1 cellular context compared by ENCODE assay signal in the genomic region with DNA sequence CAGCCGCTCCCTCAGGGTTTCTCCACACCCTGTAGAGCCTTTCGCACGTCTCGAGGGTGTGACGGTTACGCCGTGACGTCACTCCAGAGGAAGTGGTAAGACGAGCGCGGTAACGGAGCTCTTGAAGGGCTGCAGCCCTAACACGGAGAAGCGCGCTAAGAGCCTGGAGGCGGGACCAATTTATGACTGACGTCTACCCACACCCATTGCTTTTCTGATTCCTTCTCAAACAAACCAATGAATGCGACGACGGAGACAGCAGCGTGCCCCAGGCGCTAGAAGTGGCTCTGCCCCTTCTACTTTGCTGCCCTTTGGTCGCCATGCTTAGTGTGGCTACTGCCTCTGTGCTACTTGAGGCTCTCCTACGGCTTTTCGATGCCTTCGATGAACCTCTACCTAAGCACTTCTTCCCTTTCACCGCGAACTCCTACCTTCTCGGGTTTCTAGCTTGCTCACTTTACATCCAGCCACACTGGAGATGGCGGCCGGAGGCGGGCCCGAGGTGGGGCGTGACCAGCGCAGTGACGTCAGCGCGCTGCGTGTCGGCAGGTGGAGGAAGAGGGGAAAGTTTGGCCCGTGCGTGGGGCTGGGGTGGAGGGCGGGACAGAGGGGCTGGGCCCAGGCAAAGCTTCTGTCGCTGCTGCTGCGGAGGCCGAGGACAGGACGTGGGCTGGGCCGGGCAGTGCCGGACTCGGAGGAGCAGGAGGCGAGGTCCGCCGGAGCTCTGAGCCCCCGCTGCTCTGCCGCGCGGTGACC.
TF ChIP-seq lines count a peak whose summit lies in the region.

A gene (plus strand): TSS at position 572 of the 756 bp plus-strand sequence. CDS start 340 bp downstream, outside the sequence.

TF ChIP-seq in K562, 482 proteins besides CTCF, POLR2A, EP300 and RAD21 (continued from another document and continues in another):
- TF ChIP-seq, protein P1, sequence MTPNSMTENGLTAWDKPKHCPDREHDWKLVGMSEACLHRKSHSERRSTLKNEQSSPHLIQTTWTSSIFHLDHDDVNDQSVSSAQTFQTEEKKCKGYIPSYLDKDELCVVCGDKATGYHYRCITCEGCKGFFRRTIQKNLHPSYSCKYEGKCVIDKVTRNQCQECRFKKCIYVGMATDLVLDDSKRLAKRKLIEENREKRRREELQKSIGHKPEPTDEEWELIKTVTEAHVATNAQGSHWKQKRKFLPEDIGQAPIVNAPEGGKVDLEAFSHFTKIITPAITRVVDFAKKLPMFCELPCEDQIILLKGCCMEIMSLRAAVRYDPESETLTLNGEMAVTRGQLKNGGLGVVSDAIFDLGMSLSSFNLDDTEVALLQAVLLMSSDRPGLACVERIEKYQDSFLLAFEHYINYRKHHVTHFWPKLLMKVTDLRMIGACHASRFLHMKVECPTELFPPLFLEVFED (CRISPR knock-in tag; conservative IDR thresholded peaks at IDR 0.05) = peak; percentile 46; the same call in 1 of the 2 replicates
- TF ChIP-seq CCNT2 (IDR thresholded peaks at IDR 0.05; ENCODE audit: borderline replicate concordance, extremely low read depth, insufficient read length, low read depth, low read length) (peak; percentile 71), RFX5 (IDR thresholded peaks at IDR 0.05; ENCODE audit: low read depth, low read length) (peak; percentile 81), E2F3 (CRISPR knock-in tag; IDR thresholded peaks at IDR 0.05) (0 out of 2 replicates have a peak, but pooled peaks have one; percentile 28), SREBF2 (CRISPR knock-in tag; IDR thresholded peaks at IDR 0.05) (no peak), MCM3 (IDR thresholded peaks at IDR 0.05) (no peak), NCOA6 (IDR thresholded peaks at IDR 0.05) (peak; percentile 96), MTA1 (IDR thresholded peaks at IDR 0.05; ENCODE audit: borderline replicate concordance) (peak; percentile 86), FOXJ2 (tag; IDR thresholded peaks at IDR 0.05) (no peak), HIVEP1 (CRISPR knock-in tag; IDR thresholded peaks at IDR 0.05) (no peak), ZNF717 (CRISPR knock-in tag; IDR thresholded peaks at IDR 0.05) (no peak), PTRF (tag; IDR thresholded peaks at IDR 0.05) (no peak), SNRNP70 (optimal IDR thresholded peaks at IDR 0.05; ENCODE audit: low read depth, low read length) (no peak), SRF (CRISPR knock-in tag; IDR thresholded peaks at IDR 0.05) (peak in 1 of 2 experiments; percentile 89; a peak in 2 of 4 replicates), CHCHD3 (CRISPR knock-in tag; IDR thresholded peaks at IDR 0.05) (no peak), ZNF778 (CRISPR knock-in tag; IDR thresholded peaks at IDR 0.05) (no peak), ESRRA (IDR thresholded peaks at IDR 0.05; ENCODE audit: borderline replicate concordance, low read depth) (peak; percentile 89), MXI1 (IDR thresholded peaks at IDR 0.05; ENCODE audit: low read depth, low read length) (0 out of 2 replicates have a peak, but pooled peaks have one; percentile 39), GATAD2B (IDR thresholded peaks at IDR 0.05; ENCODE audit: borderline replicate concordance) (peak; percentile 46; the same call in 1 of the 2 replicates), ZFP1 (CRISPR knock-in tag; IDR thresholded peaks at IDR 0.05) (no peak), ZNF436 (CRISPR knock-in tag; IDR thresholded peaks at IDR 0.05) (no peak), RUNX1 (IDR thresholded peaks at IDR 0.05; ENCODE audit: low read depth) (0 out of 2 replicates have a peak, but pooled peaks have one; percentile 11), CSDE1 (IDR thresholded peaks at IDR 0.05) (peak; percentile 93 to 97), PCBP1 (IDR thresholded peaks at IDR 0.05; ENCODE audit: low read depth, low read length, poor library complexity, severe bottlenecking) (no peak), PRMT5 (CRISPR knock-in tag; IDR thresholded peaks at IDR 0.05) (no peak), NBN (IDR thresholded peaks at IDR 0.05; ENCODE audit: low read depth) (peak; percentile 100), ZNF121 (CRISPR knock-in tag; conservative IDR thresholded peaks at IDR 0.05) (no peak), RFX1 (IDR thresholded peaks at IDR 0.05) (no peak), TAF7 (tag; IDR thresholded peaks at IDR 0.05) (0 out of 2 replicates have a peak, but pooled peaks have one; percentile 28), MEF2D (tag; conservative IDR thresholded peaks at IDR 0.05; ENCODE audit: low read depth) (no peak; the same call in 1 of the 2 replicates), FOSL1 (tag; conservative IDR thresholded peaks at IDR 0.05) (0 out of 2 replicates have a peak, but pooled peaks have one; percentile 42), TCF7L2 (IDR thresholded peaks at IDR 0.05; ENCODE audit: low read depth, low read length) (peak; percentile 27; the same call in 1 of the 2 replicates), PHF21A (IDR thresholded peaks at IDR 0.05; ENCODE audit: borderline replicate concordance, low read depth) (no peak), EGR1 (conservative IDR thresholded peaks at IDR 0.05) (peak; percentile 89), ZNF263 (CRISPR knock-in tag; IDR thresholded peaks at IDR 0.05; ENCODE audit: borderline replicate concordance) (no peak), ZNF12 (CRISPR knock-in tag; IDR thresholded peaks at IDR 0.05) (no peak), SMAD3 (CRISPR knock-in tag; conservative IDR thresholded peaks at IDR 0.05) (no peak), ZKSCAN1 (IDR thresholded peaks at IDR 0.05; ENCODE audit: low read depth, low read length) (no peak; the same call in 1 of the 2 replicates), ZNF507 (tag; conservative IDR thresholded peaks at IDR 0.05) (no peak), ZNF282 (CRISPR knock-in tag; IDR thresholded peaks at IDR 0.05) (no peak), BCL6 (CRISPR knock-in tag; IDR thresholded peaks at IDR 0.05) (no peak), SOX6 (IDR thresholded peaks at IDR 0.05) (peak; percentile 77), FOXA1 (IDR thresholded peaks at IDR 0.05; ENCODE audit: borderline replicate concordance) (no peak)
- TF ChIP-seq, protein P2, sequence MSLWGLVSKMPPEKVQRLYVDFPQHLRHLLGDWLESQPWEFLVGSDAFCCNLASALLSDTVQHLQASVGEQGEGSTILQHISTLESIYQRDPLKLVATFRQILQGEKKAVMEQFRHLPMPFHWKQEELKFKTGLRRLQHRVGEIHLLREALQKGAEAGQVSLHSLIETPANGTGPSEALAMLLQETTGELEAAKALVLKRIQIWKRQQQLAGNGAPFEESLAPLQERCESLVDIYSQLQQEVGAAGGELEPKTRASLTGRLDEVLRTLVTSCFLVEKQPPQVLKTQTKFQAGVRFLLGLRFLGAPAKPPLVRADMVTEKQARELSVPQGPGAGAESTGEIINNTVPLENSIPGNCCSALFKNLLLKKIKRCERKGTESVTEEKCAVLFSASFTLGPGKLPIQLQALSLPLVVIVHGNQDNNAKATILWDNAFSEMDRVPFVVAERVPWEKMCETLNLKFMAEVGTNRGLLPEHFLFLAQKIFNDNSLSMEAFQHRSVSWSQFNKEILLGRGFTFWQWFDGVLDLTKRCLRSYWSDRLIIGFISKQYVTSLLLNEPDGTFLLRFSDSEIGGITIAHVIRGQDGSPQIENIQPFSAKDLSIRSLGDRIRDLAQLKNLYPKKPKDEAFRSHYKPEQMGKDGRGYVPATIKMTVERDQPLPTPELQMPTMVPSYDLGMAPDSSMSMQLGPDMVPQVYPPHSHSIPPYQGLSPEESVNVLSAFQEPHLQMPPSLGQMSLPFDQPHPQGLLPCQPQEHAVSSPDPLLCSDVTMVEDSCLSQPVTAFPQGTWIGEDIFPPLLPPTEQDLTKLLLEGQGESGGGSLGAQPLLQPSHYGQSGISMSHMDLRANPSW (CRISPR knock-in tag; IDR thresholded peaks at IDR 0.05) = peak; percentile 92
- TF ChIP-seq, protein P3, sequence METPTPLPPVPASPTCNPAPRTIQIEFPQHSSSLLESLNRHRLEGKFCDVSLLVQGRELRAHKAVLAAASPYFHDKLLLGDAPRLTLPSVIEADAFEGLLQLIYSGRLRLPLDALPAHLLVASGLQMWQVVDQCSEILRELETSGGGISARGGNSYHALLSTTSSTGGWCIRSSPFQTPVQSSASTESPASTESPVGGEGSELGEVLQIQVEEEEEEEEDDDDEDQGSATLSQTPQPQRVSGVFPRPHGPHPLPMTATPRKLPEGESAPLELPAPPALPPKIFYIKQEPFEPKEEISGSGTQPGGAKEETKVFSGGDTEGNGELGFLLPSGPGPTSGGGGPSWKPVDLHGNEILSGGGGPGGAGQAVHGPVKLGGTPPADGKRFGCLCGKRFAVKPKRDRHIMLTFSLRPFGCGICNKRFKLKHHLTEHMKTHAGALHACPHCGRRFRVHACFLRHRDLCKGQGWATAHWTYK (CRISPR knock-in tag; IDR thresholded peaks at IDR 0.05) = peak; percentile 87; the same call in 1 of the 2 replicates
- TF ChIP-seq, protein P4, sequence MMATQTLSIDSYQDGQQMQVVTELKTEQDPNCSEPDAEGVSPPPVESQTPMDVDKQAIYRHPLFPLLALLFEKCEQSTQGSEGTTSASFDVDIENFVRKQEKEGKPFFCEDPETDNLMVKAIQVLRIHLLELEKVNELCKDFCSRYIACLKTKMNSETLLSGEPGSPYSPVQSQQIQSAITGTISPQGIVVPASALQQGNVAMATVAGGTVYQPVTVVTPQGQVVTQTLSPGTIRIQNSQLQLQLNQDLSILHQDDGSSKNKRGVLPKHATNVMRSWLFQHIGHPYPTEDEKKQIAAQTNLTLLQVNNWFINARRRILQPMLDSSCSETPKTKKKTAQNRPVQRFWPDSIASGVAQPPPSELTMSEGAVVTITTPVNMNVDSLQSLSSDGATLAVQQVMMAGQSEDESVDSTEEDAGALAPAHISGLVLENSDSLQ (IDR thresholded peaks at IDR 0.05) = peak; percentile 99
- TF ChIP-seq, protein P5, sequence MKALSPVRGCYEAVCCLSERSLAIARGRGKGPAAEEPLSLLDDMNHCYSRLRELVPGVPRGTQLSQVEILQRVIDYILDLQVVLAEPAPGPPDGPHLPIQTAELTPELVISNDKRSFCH (CRISPR knock-in tag; IDR thresholded peaks at IDR 0.05) = no peak
- TF ChIP-seq, protein P5 (tag; IDR thresholded peaks at IDR 0.05) = peak; percentile 81
- TF ChIP-seq, protein P6, sequence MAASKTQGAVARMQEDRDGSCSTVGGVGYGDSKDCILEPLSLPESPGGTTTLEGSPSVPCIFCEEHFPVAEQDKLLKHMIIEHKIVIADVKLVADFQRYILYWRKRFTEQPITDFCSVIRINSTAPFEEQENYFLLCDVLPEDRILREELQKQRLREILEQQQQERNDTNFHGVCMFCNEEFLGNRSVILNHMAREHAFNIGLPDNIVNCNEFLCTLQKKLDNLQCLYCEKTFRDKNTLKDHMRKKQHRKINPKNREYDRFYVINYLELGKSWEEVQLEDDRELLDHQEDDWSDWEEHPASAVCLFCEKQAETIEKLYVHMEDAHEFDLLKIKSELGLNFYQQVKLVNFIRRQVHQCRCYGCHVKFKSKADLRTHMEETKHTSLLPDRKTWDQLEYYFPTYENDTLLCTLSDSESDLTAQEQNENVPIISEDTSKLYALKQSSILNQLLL (CRISPR knock-in tag; IDR thresholded peaks at IDR 0.05; ENCODE audit: borderline replicate concordance) = no peak
- TF ChIP-seq, protein P7, sequence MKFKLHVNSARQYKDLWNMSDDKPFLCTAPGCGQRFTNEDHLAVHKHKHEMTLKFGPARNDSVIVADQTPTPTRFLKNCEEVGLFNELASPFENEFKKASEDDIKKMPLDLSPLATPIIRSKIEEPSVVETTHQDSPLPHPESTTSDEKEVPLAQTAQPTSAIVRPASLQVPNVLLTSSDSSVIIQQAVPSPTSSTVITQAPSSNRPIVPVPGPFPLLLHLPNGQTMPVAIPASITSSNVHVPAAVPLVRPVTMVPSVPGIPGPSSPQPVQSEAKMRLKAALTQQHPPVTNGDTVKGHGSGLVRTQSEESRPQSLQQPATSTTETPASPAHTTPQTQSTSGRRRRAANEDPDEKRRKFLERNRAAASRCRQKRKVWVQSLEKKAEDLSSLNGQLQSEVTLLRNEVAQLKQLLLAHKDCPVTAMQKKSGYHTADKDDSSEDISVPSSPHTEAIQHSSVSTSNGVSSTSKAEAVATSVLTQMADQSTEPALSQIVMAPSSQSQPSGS (CRISPR knock-in tag; IDR thresholded peaks at IDR 0.05) = peak; percentile 80; the same call in 1 of the 2 replicates
- TF ChIP-seq, protein P8, sequence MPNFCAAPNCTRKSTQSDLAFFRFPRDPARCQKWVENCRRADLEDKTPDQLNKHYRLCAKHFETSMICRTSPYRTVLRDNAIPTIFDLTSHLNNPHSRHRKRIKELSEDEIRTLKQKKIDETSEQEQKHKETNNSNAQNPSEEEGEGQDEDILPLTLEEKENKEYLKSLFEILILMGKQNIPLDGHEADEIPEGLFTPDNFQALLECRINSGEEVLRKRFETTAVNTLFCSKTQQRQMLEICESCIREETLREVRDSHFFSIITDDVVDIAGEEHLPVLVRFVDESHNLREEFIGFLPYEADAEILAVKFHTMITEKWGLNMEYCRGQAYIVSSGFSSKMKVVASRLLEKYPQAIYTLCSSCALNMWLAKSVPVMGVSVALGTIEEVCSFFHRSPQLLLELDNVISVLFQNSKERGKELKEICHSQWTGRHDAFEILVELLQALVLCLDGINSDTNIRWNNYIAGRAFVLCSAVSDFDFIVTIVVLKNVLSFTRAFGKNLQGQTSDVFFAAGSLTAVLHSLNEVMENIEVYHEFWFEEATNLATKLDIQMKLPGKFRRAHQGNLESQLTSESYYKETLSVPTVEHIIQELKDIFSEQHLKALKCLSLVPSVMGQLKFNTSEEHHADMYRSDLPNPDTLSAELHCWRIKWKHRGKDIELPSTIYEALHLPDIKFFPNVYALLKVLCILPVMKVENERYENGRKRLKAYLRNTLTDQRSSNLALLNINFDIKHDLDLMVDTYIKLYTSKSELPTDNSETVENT (CRISPR knock-in tag; IDR thresholded peaks at IDR 0.05) = peak; percentile 52
- TF ChIP-seq, protein P9, sequence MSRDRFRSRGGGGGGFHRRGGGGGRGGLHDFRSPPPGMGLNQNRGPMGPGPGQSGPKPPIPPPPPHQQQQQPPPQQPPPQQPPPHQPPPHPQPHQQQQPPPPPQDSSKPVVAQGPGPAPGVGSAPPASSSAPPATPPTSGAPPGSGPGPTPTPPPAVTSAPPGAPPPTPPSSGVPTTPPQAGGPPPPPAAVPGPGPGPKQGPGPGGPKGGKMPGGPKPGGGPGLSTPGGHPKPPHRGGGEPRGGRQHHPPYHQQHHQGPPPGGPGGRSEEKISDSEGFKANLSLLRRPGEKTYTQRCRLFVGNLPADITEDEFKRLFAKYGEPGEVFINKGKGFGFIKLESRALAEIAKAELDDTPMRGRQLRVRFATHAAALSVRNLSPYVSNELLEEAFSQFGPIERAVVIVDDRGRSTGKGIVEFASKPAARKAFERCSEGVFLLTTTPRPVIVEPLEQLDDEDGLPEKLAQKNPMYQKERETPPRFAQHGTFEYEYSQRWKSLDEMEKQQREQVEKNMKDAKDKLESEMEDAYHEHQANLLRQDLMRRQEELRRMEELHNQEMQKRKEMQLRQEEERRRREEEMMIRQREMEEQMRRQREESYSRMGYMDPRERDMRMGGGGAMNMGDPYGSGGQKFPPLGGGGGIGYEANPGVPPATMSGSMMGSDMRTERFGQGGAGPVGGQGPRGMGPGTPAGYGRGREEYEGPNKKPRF (IDR thresholded peaks at IDR 0.05; ENCODE audit: low read depth, low read length) = no peak
